In genomic region chr6:27890351-27891299, GRCh38 we compare ENCODE assay signal across 1 cellular context.
A peak's percentile ranks its signal among the peaks of the same experiment; 100 is the strongest.
TF ChIP-seq lines count a peak whose summit lies in the region.

No MANE protein-coding gene starts in this region.

TF ChIP-seq in WTC11, 78 proteins besides CTCF, POLR2A, EP300 and RAD21 (continued from another document):
- TF ChIP-seq, protein P1, sequence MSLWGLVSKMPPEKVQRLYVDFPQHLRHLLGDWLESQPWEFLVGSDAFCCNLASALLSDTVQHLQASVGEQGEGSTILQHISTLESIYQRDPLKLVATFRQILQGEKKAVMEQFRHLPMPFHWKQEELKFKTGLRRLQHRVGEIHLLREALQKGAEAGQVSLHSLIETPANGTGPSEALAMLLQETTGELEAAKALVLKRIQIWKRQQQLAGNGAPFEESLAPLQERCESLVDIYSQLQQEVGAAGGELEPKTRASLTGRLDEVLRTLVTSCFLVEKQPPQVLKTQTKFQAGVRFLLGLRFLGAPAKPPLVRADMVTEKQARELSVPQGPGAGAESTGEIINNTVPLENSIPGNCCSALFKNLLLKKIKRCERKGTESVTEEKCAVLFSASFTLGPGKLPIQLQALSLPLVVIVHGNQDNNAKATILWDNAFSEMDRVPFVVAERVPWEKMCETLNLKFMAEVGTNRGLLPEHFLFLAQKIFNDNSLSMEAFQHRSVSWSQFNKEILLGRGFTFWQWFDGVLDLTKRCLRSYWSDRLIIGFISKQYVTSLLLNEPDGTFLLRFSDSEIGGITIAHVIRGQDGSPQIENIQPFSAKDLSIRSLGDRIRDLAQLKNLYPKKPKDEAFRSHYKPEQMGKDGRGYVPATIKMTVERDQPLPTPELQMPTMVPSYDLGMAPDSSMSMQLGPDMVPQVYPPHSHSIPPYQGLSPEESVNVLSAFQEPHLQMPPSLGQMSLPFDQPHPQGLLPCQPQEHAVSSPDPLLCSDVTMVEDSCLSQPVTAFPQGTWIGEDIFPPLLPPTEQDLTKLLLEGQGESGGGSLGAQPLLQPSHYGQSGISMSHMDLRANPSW (CRISPR knock-in tag; conservative IDR thresholded peaks at IDR 0.05; ENCODE audit: low read depth), result no peak
- TF ChIP-seq NR3C1 (CRISPR knock-in tag; conservative IDR thresholded peaks at IDR 0.05; ENCODE audit: low read depth) (no peak), OVOL2 (CRISPR knock-in tag; IDR thresholded peaks at IDR 0.05; ENCODE audit: borderline replicate concordance) (no peak), NFE2L1 (CRISPR knock-in tag; IDR thresholded peaks at IDR 0.05) (peak; percentile 72; the same call in 1 of the 2 replicates), GABPB1 (CRISPR knock-in tag; IDR thresholded peaks at IDR 0.05) (no peak), PRDM15 (CRISPR knock-in tag; IDR thresholded peaks at IDR 0.05) (no peak), TEAD4 (CRISPR knock-in tag; IDR thresholded peaks at IDR 0.05) (no peak), RORB (CRISPR knock-in tag; IDR thresholded peaks at IDR 0.05) (no peak), JUN (CRISPR knock-in tag; IDR thresholded peaks at IDR 0.05) (no peak), PRRX2 (CRISPR knock-in tag; IDR thresholded peaks at IDR 0.05) (no peak), ELF4 (CRISPR knock-in tag; IDR thresholded peaks at IDR 0.05; ENCODE audit: low read depth) (peak; percentile 62; the same call in 1 of the 2 replicates), ZMAT4 (CRISPR knock-in tag; IDR thresholded peaks at IDR 0.05) (no peak), ZNF317 (CRISPR knock-in tag; IDR thresholded peaks at IDR 0.05; ENCODE audit: borderline replicate concordance, low read depth) (peak; percentile 62; the same call in 1 of the 2 replicates), SP1 (CRISPR knock-in tag; conservative IDR thresholded peaks at IDR 0.05) (no peak; the same call in 1 of the 2 replicates), RELA (CRISPR knock-in tag; IDR thresholded peaks at IDR 0.05; ENCODE audit: borderline replicate concordance) (0 out of 2 replicates have a peak, but pooled peaks have one; percentile 67), ZNF138 (CRISPR knock-in tag; conservative IDR thresholded peaks at IDR 0.05) (no peak), SOX15 (CRISPR knock-in tag; IDR thresholded peaks at IDR 0.05) (no peak), ZNF219 (CRISPR knock-in tag; IDR thresholded peaks at IDR 0.05; ENCODE audit: borderline replicate concordance) (no peak), KAT7 (CRISPR knock-in tag; IDR thresholded peaks at IDR 0.05; ENCODE audit: borderline replicate concordance) (0 out of 2 replicates have a peak, but pooled peaks have one; percentile 54), NR1H2 (CRISPR knock-in tag; IDR thresholded peaks at IDR 0.05) (no peak), TEAD1 (CRISPR knock-in tag; IDR thresholded peaks at IDR 0.05) (peak; percentile 27; the same call in 1 of the 2 replicates), ATF6 (CRISPR knock-in tag; IDR thresholded peaks at IDR 0.05) (no peak)
- TF ChIP-seq, protein P2, sequence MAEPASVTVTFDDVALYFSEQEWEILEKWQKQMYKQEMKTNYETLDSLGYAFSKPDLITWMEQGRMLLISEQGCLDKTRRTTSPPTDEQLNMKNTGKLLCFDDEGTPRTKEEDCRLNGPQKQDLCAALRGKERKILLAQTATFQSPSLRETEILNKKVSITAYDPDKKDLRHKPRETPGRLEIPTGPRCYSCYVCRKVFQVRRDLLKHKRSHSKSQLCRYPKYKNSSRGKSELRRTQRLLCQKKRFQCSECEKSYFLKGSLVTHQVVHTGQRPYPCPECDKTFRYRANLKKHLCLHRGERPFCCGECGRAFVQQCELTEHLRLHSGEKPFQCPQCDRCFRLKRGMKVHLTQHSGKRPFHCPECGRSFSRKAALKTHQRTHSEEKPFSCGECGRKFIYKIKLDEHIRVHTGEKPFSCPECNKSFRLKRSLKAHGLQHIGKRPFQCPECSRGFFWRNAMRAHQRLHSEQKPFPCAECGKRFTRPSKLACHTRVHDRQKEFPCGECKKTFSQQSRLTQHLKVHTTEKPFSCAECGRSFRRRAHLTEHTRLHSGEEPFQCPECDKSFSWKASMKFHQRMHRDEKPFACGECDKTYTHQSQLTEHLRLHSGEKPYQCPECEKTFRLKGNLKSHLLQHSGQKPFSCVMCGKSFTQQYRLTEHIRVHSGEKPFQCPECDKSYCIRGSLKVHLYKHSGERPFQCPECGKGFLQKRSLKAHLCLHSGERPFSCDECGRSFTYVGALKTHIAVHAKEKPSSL (CRISPR knock-in tag; conservative IDR thresholded peaks at IDR 0.05), result no peak
- TF ChIP-seq, protein P3, sequence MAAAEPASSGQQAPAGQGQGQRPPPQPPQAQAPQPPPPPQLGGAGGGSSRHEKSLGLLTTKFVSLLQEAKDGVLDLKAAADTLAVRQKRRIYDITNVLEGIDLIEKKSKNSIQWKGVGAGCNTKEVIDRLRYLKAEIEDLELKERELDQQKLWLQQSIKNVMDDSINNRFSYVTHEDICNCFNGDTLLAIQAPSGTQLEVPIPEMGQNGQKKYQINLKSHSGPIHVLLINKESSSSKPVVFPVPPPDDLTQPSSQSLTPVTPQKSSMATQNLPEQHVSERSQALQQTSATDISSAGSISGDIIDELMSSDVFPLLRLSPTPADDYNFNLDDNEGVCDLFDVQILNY (CRISPR knock-in tag; IDR thresholded peaks at IDR 0.05), result peak; percentile 77
- TF ChIP-seq, protein P4, sequence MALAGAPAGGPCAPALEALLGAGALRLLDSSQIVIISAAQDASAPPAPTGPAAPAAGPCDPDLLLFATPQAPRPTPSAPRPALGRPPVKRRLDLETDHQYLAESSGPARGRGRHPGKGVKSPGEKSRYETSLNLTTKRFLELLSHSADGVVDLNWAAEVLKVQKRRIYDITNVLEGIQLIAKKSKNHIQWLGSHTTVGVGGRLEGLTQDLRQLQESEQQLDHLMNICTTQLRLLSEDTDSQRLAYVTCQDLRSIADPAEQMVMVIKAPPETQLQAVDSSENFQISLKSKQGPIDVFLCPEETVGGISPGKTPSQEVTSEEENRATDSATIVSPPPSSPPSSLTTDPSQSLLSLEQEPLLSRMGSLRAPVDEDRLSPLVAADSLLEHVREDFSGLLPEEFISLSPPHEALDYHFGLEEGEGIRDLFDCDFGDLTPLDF (CRISPR knock-in tag; IDR thresholded peaks at IDR 0.05), result no peak
- TF ChIP-seq, protein P5, sequence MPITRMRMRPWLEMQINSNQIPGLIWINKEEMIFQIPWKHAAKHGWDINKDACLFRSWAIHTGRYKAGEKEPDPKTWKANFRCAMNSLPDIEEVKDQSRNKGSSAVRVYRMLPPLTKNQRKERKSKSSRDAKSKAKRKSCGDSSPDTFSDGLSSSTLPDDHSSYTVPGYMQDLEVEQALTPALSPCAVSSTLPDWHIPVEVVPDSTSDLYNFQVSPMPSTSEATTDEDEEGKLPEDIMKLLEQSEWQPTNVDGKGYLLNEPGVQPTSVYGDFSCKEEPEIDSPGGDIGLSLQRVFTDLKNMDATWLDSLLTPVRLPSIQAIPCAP (CRISPR knock-in tag; IDR thresholded peaks at IDR 0.05), result no peak
- TF ChIP-seq, protein P6, sequence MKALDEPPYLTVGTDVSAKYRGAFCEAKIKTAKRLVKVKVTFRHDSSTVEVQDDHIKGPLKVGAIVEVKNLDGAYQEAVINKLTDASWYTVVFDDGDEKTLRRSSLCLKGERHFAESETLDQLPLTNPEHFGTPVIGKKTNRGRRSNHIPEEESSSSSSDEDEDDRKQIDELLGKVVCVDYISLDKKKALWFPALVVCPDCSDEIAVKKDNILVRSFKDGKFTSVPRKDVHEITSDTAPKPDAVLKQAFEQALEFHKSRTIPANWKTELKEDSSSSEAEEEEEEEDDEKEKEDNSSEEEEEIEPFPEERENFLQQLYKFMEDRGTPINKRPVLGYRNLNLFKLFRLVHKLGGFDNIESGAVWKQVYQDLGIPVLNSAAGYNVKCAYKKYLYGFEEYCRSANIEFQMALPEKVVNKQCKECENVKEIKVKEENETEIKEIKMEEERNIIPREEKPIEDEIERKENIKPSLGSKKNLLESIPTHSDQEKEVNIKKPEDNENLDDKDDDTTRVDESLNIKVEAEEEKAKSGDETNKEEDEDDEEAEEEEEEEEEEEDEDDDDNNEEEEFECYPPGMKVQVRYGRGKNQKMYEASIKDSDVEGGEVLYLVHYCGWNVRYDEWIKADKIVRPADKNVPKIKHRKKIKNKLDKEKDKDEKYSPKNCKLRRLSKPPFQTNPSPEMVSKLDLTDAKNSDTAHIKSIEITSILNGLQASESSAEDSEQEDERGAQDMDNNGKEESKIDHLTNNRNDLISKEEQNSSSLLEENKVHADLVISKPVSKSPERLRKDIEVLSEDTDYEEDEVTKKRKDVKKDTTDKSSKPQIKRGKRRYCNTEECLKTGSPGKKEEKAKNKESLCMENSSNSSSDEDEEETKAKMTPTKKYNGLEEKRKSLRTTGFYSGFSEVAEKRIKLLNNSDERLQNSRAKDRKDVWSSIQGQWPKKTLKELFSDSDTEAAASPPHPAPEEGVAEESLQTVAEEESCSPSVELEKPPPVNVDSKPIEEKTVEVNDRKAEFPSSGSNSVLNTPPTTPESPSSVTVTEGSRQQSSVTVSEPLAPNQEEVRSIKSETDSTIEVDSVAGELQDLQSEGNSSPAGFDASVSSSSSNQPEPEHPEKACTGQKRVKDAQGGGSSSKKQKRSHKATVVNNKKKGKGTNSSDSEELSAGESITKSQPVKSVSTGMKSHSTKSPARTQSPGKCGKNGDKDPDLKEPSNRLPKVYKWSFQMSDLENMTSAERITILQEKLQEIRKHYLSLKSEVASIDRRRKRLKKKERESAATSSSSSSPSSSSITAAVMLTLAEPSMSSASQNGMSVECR (CRISPR knock-in tag; IDR thresholded peaks at IDR 0.05; ENCODE audit: borderline replicate concordance), result peak; percentile 85
- TF ChIP-seq, protein P7, sequence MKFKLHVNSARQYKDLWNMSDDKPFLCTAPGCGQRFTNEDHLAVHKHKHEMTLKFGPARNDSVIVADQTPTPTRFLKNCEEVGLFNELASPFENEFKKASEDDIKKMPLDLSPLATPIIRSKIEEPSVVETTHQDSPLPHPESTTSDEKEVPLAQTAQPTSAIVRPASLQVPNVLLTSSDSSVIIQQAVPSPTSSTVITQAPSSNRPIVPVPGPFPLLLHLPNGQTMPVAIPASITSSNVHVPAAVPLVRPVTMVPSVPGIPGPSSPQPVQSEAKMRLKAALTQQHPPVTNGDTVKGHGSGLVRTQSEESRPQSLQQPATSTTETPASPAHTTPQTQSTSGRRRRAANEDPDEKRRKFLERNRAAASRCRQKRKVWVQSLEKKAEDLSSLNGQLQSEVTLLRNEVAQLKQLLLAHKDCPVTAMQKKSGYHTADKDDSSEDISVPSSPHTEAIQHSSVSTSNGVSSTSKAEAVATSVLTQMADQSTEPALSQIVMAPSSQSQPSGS (CRISPR knock-in tag; IDR thresholded peaks at IDR 0.05; ENCODE audit: borderline replicate concordance, low read depth), result no peak
TF ChIP-seq in WTC11: peak in this region for 31.
